Comparison of ENCODE assay signal across 1 cellular context in the genomic region with DNA sequence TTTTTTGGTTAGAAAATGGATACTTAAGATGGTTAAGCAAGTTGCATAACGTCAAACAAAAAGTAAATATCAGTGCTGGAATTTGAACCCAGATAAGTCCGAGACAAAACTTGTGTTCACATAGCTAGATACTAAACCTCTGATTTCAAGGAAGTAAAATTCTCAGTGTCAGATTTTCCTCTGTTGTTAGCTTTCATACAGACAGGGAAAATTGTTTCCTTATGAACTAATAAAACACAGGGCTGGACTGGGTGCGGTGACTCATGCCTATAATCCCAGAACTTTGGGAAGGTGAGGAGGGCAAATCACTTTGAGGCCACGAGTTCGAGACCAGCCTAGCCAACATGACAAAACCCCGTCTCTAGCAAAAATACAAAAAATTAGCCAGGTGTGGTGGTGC.
A peak's percentile ranks its signal among the peaks of the same experiment; 100 is the strongest.
TF ChIP-seq lines count a peak whose summit lies in the region.

No MANE protein-coding gene starts in this region.

TF ChIP-seq in HEK293, 187 proteins besides CTCF, POLR2A, EP300 and RAD21 (continued from another document):
- TF ChIP-seq TSHZ1 (tag by site-specific recombination; IDR thresholded peaks at IDR 0.05; ENCODE audit: borderline replicate concordance): peak; percentile 38; the same call in 1 of the 2 replicates
- peak; percentile 65; the same call in 1 of the 2 replicates for TF ChIP-seq ZNF391 (tag by site-specific recombination; IDR thresholded peaks at IDR 0.05; ENCODE audit: borderline replicate concordance, low read depth)
- 0 out of 2 replicates have a peak, but pooled peaks have one; percentile 29 for TF ChIP-seq ZNF184 (tag by site-specific recombination; IDR thresholded peaks at IDR 0.05)
- peak; percentile 86 for TF ChIP-seq HIC1 (tag by site-specific recombination; IDR thresholded peaks at IDR 0.05)
- no peak for TF ChIP-seq ZNF596 (tag by site-specific recombination; IDR thresholded peaks at IDR 0.05)
- TF ChIP-seq ZNF335 (tag by site-specific recombination; conservative IDR thresholded peaks at IDR 0.05): no peak
- TF ChIP-seq ZNF768 (tag by site-specific recombination; IDR thresholded peaks at IDR 0.05): no peak
- peak; percentile 80 for TF ChIP-seq SP7 (tag by site-specific recombination; IDR thresholded peaks at IDR 0.05)
- peak; percentile 59; the same call in 1 of the 2 replicates for TF ChIP-seq ZFP37 (tag by site-specific recombination; IDR thresholded peaks at IDR 0.05)
- no peak for TF ChIP-seq ZNF544 (tag by site-specific recombination; IDR thresholded peaks at IDR 0.05)
- TF ChIP-seq ZBTB7A (tag by site-specific recombination; IDR thresholded peaks at IDR 0.05; ENCODE audit: low read depth): peak; percentile 56; the same call in 1 of the 2 replicates
- no peak for TF ChIP-seq ZFHX2 (tag by site-specific recombination; conservative IDR thresholded peaks at IDR 0.05)
- TF ChIP-seq BCL11A (tag by site-specific recombination; IDR thresholded peaks at IDR 0.05; ENCODE audit: low read depth): peak; percentile 91; the same call in 1 of the 2 replicates
- TF ChIP-seq ZNF302 (tag by site-specific recombination; IDR thresholded peaks at IDR 0.05; ENCODE audit: low read depth): no peak
- TF ChIP-seq ZBTB26 (tag by site-specific recombination; optimal IDR thresholded peaks at IDR 0.05): no peak
- no peak for TF ChIP-seq ZNF280C (tag by site-specific recombination; IDR thresholded peaks at IDR 0.05)
- no peak for TF ChIP-seq ZNF521 (tag by site-specific recombination; IDR thresholded peaks at IDR 0.05)
- peak; percentile 49; the same call in 1 of the 2 replicates for TF ChIP-seq ZEB2 (tag by site-specific recombination; IDR thresholded peaks at IDR 0.05)
- TF ChIP-seq ZNF580 (tag by site-specific recombination; IDR thresholded peaks at IDR 0.05): peak; percentile 83; the same call in 1 of the 2 replicates
- no peak for TF ChIP-seq ZNF514 (tag by site-specific recombination; IDR thresholded peaks at IDR 0.05)
- TF ChIP-seq ZNF623 (tag by site-specific recombination; IDR thresholded peaks at IDR 0.05): no peak
- TF ChIP-seq ZNF140 (tag by site-specific recombination; IDR thresholded peaks at IDR 0.05): no peak
- no peak for TF ChIP-seq ZFP3 (tag by site-specific recombination; IDR thresholded peaks at IDR 0.05; ENCODE audit: low read depth)
- no peak for TF ChIP-seq ZSCAN30 (tag by site-specific recombination; IDR thresholded peaks at IDR 0.05)
